37 cellular contexts compared by ENCODE assay signal in genomic region chr10:43557214-43557613, GRCh38.
"Had no signal": no experiment of that assay in that cellular context is flagged by ENCODE, and none has a peak within 500 bp of the region (broad histone marks: within the 10 kb centered on the region; RNA-seq: fewer than 3 reads in every experiment).

No MANE protein-coding gene starts in this region.

- DNase-seq: activated B cell treated with CpG ODN at 0.5 μM for 24 hours; activated CD4-positive, alpha-beta memory T cell treated with anti-CD3 and anti-CD28 coated beads for 36 hours; activated CD4-positive, alpha-beta T cell treated with anti-CD3 and anti-CD28 coated beads for 4 hours; activated CD4-positive, alpha-beta T cell treated with anti-CD3 and anti-CD28 coated beads, Interleukin-2, amount 10 ng/mL, durations not matched to agents 24 days and 14 days; activated CD4-positive, alpha-beta T cell treated with anti-CD3 and anti-CD28 coated beads, Interleukin-2, amount 50 U/mL, for 1 hour; activated CD4-positive, alpha-beta T cell treated with anti-CD3 and anti-CD28 coated beads, Interleukin-2, amount 50 U/mL, for 4 hours; activated CD4-positive, CD25-positive, alpha-beta regulatory T cell treated with anti-CD3 and anti-CD28 coated beads, Interleukin-2, amount 50 U/mL, for 72 hours; activated CD8-positive, alpha-beta memory T cell treated with anti-CD3 and anti-CD28 coated beads for 24 hours; activated CD8-positive, alpha-beta memory T cell treated with anti-CD3 and anti-CD28 coated beads, Interleukin-2, amount 10 ng/mL, durations not matched to agents 7 days and 5 days; activated CD8-positive, alpha-beta memory T cell treated with anti-CD3 and anti-CD28 coated beads, Interleukin-2, amount 50 U/mL, for 48 hours; activated CD8-positive, alpha-beta T cell treated with anti-CD3 and anti-CD28 coated beads, Interleukin-2, amount 10 ng/mL, durations not matched to agents 7 days and 5 days; activated effector memory CD4-positive, alpha-beta T cell treated with Interleukin-2 at 50 U/mL for 16 hours; activated gamma-delta T cell; activated naive CD4-positive, alpha-beta T cell treated with anti-CD3 and anti-CD28 coated beads, Interleukin-2, amount 10 ng/mL, durations not matched to agents 7 days and 5 days; activated naive CD4-positive, alpha-beta T cell treated with Interleukin-2 at 50 U/mL for 16 hours; activated naive CD8-positive, alpha-beta T cell treated with anti-CD3 and anti-CD28 coated beads, Interleukin-2, amount 10 ng/mL, durations not matched to agents 7 days and 5 days; activated naive CD8-positive, alpha-beta T cell treated with anti-CD3 and anti-CD28 coated beads, Interleukin-2, amount 50 U/mL, for 24 hours; activated T-cell treated with anti-CD3 and anti-CD28 coated beads, Interleukin-2, amount 50 U/mL, for 24 hours; activated T-cell treated with anti-CD3 and anti-CD28 coated beads, Interleukin-2, amount 50 U/mL, for 48 hours; adrenal gland; amniotic stem cell; aorta; body of pancreas; brain microvascular endothelial cell; central memory CD4-positive, alpha-beta T cell; T-helper 1 cell; T-helper 2 cell; T-helper 9 cell had no signal

- H3K4me3 Mint-ChIP-seq: activated B cell treated with CpG ODN at 0.5 μM for 24 hours; activated CD4-positive, alpha-beta memory T cell treated with anti-CD3 and anti-CD28 coated beads for 36 hours; activated CD4-positive, alpha-beta T cell treated with anti-CD3 and anti-CD28 coated beads, Interleukin-2, amount 10 ng/mL, durations not matched to agents 24 days and 14 days; activated CD8-positive, alpha-beta memory T cell treated with anti-CD3 and anti-CD28 coated beads, Interleukin-2, amount 10 ng/mL, durations not matched to agents 7 days and 5 days; activated CD8-positive, alpha-beta T cell treated with anti-CD3 and anti-CD28 coated beads, Interleukin-2, amount 10 ng/mL, durations not matched to agents 7 days and 5 days; activated naive CD4-positive, alpha-beta T cell treated with anti-CD3 and anti-CD28 coated beads, Interleukin-2, amount 10 ng/mL, durations not matched to agents 7 days and 5 days; activated naive CD4-positive, alpha-beta T cell treated with anti-CD3 and anti-CD28 coated beads, Interleukin-2, amount 50 U/mL, for 24 hours; activated naive CD8-positive, alpha-beta T cell; activated naive CD8-positive, alpha-beta T cell treated with anti-CD3 and anti-CD28 coated beads, Interleukin-2, amount 10 ng/mL, durations not matched to agents 7 days and 5 days; activated naive CD8-positive, alpha-beta T cell treated with anti-CD3 and anti-CD28 coated beads, Interleukin-2, amount 50 U/mL, for 24 hours; activated T-cell treated with anti-CD3 and anti-CD28 coated beads, Interleukin-2, amount 50 U/mL, for 24 hours; T-helper 1 cell treated with Interleukin-12 subunit alpha and Interleukin-12 subunit beta and Interleukin-4 antibody, amounts not matched to agents 30 μg/mL and 1 μg/mL, for 36 hours; T-helper 2 cell treated with Interferon-gamma antibody and Interleukin-4, amounts not matched to agents 5 μg/mL and 100 μg/mL, for 36 hours had no signal

- H3K4me1 ChIP-seq: adrenal gland, body of pancreas, breast epithelium had no signal

- H3K9me3 ChIP-seq: adrenal gland had no signal

- H3K27ac ChIP-seq: adrenal gland, body of pancreas, brain microvascular endothelial cell, breast epithelium, VCaP had no signal

- H3K4me3 ChIP-seq: adrenal gland, body of pancreas, breast epithelium had no signal

- FAIRE-seq: astrocyte, TTC549 had no signal

- ATAC-seq: activated CD8-positive, alpha-beta memory T cell treated with anti-CD3 and anti-CD28 coated beads, Interleukin-2, amount 10 ng/mL, durations not matched to agents 7 days and 5 days; activated CD8-positive, alpha-beta T cell treated with anti-CD3 and anti-CD28 coated beads, Interleukin-2, amount 10 ng/mL, durations not matched to agents 7 days and 5 days; activated naive CD8-positive, alpha-beta T cell treated with anti-CD3 and anti-CD28 coated beads, Interleukin-2, amount 50 U/mL, for 24 hours; body of pancreas had no signal

- H3K4me1 Mint-ChIP-seq: activated B cell treated with CpG ODN at 0.5 μM for 24 hours; activated CD4-positive, alpha-beta T cell treated with anti-CD3 and anti-CD28 coated beads, Interleukin-2, amount 10 ng/mL, durations not matched to agents 24 days and 14 days; activated CD8-positive, alpha-beta memory T cell treated with anti-CD3 and anti-CD28 coated beads, Interleukin-2, amount 10 ng/mL, durations not matched to agents 7 days and 5 days; activated naive CD4-positive, alpha-beta T cell treated with anti-CD3 and anti-CD28 coated beads, Interleukin-2, amount 10 ng/mL, durations not matched to agents 7 days and 5 days; activated naive CD4-positive, alpha-beta T cell treated with anti-CD3 and anti-CD28 coated beads, Interleukin-2, amount 50 U/mL, for 24 hours; activated naive CD8-positive, alpha-beta T cell treated with anti-CD3 and anti-CD28 coated beads, Interleukin-2, amount 10 ng/mL, durations not matched to agents 7 days and 5 days; activated naive CD8-positive, alpha-beta T cell treated with anti-CD3 and anti-CD28 coated beads, Interleukin-2, amount 50 U/mL, for 24 hours had no signal

- H3K36me3 ChIP-seq: adrenal gland had no signal

- H3K27ac Mint-ChIP-seq: activated B cell treated with CpG ODN at 0.5 μM for 24 hours; activated CD4-positive, alpha-beta memory T cell treated with anti-CD3 and anti-CD28 coated beads for 36 hours; activated CD4-positive, alpha-beta T cell treated with anti-CD3 and anti-CD28 coated beads, Interleukin-2, amount 10 ng/mL, durations not matched to agents 24 days and 14 days; activated CD8-positive, alpha-beta memory T cell treated with anti-CD3 and anti-CD28 coated beads, Interleukin-2, amount 10 ng/mL, durations not matched to agents 7 days and 5 days; activated CD8-positive, alpha-beta T cell treated with anti-CD3 and anti-CD28 coated beads, Interleukin-2, amount 10 ng/mL, durations not matched to agents 7 days and 5 days; activated naive CD4-positive, alpha-beta T cell treated with anti-CD3 and anti-CD28 coated beads, Interleukin-2, amount 10 ng/mL, durations not matched to agents 7 days and 5 days; activated naive CD4-positive, alpha-beta T cell treated with anti-CD3 and anti-CD28 coated beads, Interleukin-2, amount 50 U/mL, for 24 hours; activated naive CD8-positive, alpha-beta T cell; activated naive CD8-positive, alpha-beta T cell treated with anti-CD3 and anti-CD28 coated beads, Interleukin-2, amount 10 ng/mL, durations not matched to agents 7 days and 5 days; activated naive CD8-positive, alpha-beta T cell treated with anti-CD3 and anti-CD28 coated beads, Interleukin-2, amount 50 U/mL, for 24 hours; activated T-cell treated with anti-CD3 and anti-CD28 coated beads, Interleukin-2, amount 50 U/mL, for 24 hours; activated T-helper 2 cell treated with anti-CD3 and anti-CD28 coated beads, Interferon-gamma antibody, Interleukin-2, Interleukin-4, amounts not matched to agents 10 μg/mL and 5 μg/mL and 100 μg/mL, durations not matched to agents 14 hours and 24 hours and 36 hours; T-helper 1 cell treated with Interleukin-12 subunit alpha and Interleukin-12 subunit beta and Interleukin-4 antibody, amounts not matched to agents 30 μg/mL and 1 μg/mL, for 36 hours; T-helper 2 cell treated with Interferon-gamma antibody and Interleukin-4, amounts not matched to agents 5 μg/mL and 100 μg/mL, for 36 hours had no signal

- H3K27me3 Mint-ChIP-seq: activated B cell treated with CpG ODN at 0.5 μM for 24 hours; activated CD4-positive, alpha-beta memory T cell treated with anti-CD3 and anti-CD28 coated beads for 36 hours; activated CD4-positive, alpha-beta T cell treated with anti-CD3 and anti-CD28 coated beads, Interleukin-2, amount 10 ng/mL, durations not matched to agents 24 days and 14 days; activated CD8-positive, alpha-beta memory T cell treated with anti-CD3 and anti-CD28 coated beads, Interleukin-2, amount 10 ng/mL, durations not matched to agents 7 days and 5 days; activated naive CD4-positive, alpha-beta T cell treated with anti-CD3 and anti-CD28 coated beads, Interleukin-2, amount 10 ng/mL, durations not matched to agents 7 days and 5 days; activated naive CD4-positive, alpha-beta T cell treated with anti-CD3 and anti-CD28 coated beads, Interleukin-2, amount 50 U/mL, for 24 hours; activated naive CD8-positive, alpha-beta T cell; activated naive CD8-positive, alpha-beta T cell treated with anti-CD3 and anti-CD28 coated beads, Interleukin-2, amount 10 ng/mL, durations not matched to agents 7 days and 5 days; activated naive CD8-positive, alpha-beta T cell treated with anti-CD3 and anti-CD28 coated beads, Interleukin-2, amount 50 U/mL, for 24 hours; activated T-cell treated with anti-CD3 and anti-CD28 coated beads, Interleukin-2, amount 50 U/mL, for 24 hours had no signal

- H3K27me3 ChIP-seq: adrenal gland, body of pancreas, brain microvascular endothelial cell, breast epithelium had no signal
